ENCODE assay signal across 9 cellular contexts in the genomic region with DNA sequence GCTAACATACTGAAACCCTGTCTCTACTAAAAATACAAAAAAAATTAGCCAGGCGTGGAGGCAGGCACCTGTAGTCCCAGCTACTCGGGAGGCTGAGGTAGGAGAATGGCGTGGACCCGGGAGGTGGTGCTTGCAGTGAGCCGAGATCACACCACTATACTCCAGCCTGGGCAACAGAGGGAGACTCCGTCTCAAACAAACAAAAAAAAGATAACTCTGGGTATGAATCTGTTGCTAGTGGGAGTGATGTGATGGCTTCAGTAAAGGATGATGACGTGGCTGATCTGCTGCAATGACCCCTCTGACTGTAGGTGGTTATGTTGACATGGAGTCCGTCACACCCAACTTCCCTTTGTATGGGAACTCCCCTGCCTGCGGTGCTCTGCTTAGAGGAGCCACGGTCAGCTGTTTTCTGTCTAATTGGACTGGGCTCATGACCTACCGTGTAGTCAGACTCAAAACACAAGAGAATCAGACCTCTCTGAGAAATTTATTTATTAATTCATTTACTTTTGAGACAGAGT. TPM values are rescaled to one million over a fixed set of nuclear protein-coding genes. Genes with fewer than 3 reads are reported as not detected.
A peak's percentile ranks its signal among the peaks of the same experiment; 100 is the strongest.
DNase-seq lines count a peak whose midpoint lies in the region; ATAC-seq, FAIRE-seq and TF ChIP-seq lines count a peak whose summit lies in the region.
"Had no signal": no experiment of that assay in that cellular context is flagged by ENCODE, and none has a peak within 500 bp of the region (broad histone marks: within the 10 kb centered on the region; RNA-seq: fewer than 3 reads in every experiment).

No MANE protein-coding gene starts in this region.

- intact Hi-C loops in activated CD4-positive, alpha-beta memory T cell treated with anti-CD3 and anti-CD28 coated beads for 36 hours (cut with micrococcal nuclease) = no loop called here

- POLR2A ChIA-PET in activated CD4-positive, alpha-beta memory T cell treated with anti-CD3 and anti-CD28 coated beads for 36 hours (lab: Charles Lee) = no interaction called here

- ATAC-seq in HG03045 (IDR thresholded peaks at IDR 0.05; ENCODE audit: unreplicated experiment) (peak; percentile 74), foreskin keratinocyte (no peak)
- ATAC-seq in stimulated activated naive CD8-positive, alpha-beta T cell treated with anti-CD3 and anti-CD28 coated beads, Interleukin-15, Interleukin-2, amounts not matched to agents 100 U/mL and 50 U/mL, for 24 hours = peak; percentile 67

- CTCF ChIA-PET in activated CD4-positive, alpha-beta memory T cell treated with anti-CD3 and anti-CD28 coated beads for 36 hours (lab: Charles Lee) = no interaction called here

- H3K4me3 Mint-ChIP-seq in activated CD4-positive, alpha-beta memory T cell treated with anti-CD3 and anti-CD28 coated beads for 36 hours = no peak overlapping the region
- H3K4me3 Mint-ChIP-seq: T-cell had no signal

- H3K36me3 Mint-ChIP-seq in activated CD4-positive, alpha-beta memory T cell treated with anti-CD3 and anti-CD28 coated beads for 36 hours = no peaks in the 10 kb centered on the region
- H3K36me3 Mint-ChIP-seq: T-cell had no signal

- TF ChIP-seq CTCF in D721Med (IDR thresholded peaks at IDR 0.05; ENCODE audit: insufficient read depth, missing control alignments) (no peak), foreskin keratinocyte (conservative IDR thresholded peaks at IDR 0.05) (no peak)

- DNase-seq in activated CD4-positive, alpha-beta T cell treated with anti-CD3 and anti-CD28 coated beads, Interleukin-2, amount 50 U/mL, for 48 hours = peak; percentile 13 to 28
- no peak for DNase-seq in activated CD4-positive, alpha-beta T cell treated with anti-CD3 and anti-CD28 coated beads for 48 hours
- peak; percentile 63 for DNase-seq in activated CD4-positive, alpha-beta memory T cell treated with anti-CD3 and anti-CD28 coated beads for 36 hours
- no peak for DNase-seq in stimulated activated naive CD8-positive, alpha-beta T cell treated with anti-CD3 and anti-CD28 coated beads, Interleukin-15, Interleukin-2, amounts not matched to agents 100 U/mL and 50 U/mL, for 24 hours
- DNase-seq in SHP77 (lab: John Stamatoyannopoulos, UW) (no peak), D721Med (ENCODE audit: insufficient read length, low spot score) (no peak), foreskin keratinocyte (no peak)

- no peaks in the 10 kb centered on the region for H3K27me3 ChIP-seq in foreskin keratinocyte

- H3K4me1 ChIP-seq in foreskin keratinocyte = peaks cover 3% of the 10 kb centered on the region

- H3K9me3 Mint-ChIP-seq in activated CD4-positive, alpha-beta memory T cell treated with anti-CD3 and anti-CD28 coated beads for 36 hours = no peaks in the 10 kb centered on the region
- H3K9me3 Mint-ChIP-seq: T-cell had no signal

- H3K27ac ChIP-seq in foreskin keratinocyte = no peak overlapping the region

- peaks cover 6% of the 10 kb centered on the region for H3K4me1 Mint-ChIP-seq in activated CD4-positive, alpha-beta memory T cell treated with anti-CD3 and anti-CD28 coated beads for 36 hours (ENCODE audit: low read depth)

- FAIRE-seq in D721Med (lab: Jason Lieb, UNC) = no peak

- peak overlapping the region; percentile 28 for H3K27ac Mint-ChIP-seq in activated CD4-positive, alpha-beta memory T cell treated with anti-CD3 and anti-CD28 coated beads for 36 hours

- no peaks in the 10 kb centered on the region for H3K27me3 Mint-ChIP-seq in activated CD4-positive, alpha-beta memory T cell treated with anti-CD3 and anti-CD28 coated beads for 36 hours
- H3K27me3 Mint-ChIP-seq: T-cell had no signal

RNA-seq across cellular contexts. Expression of a gene that starts 59.1 kb away (rescaled TPM):
- total RNA-seq in activated CD4-positive, alpha-beta memory T cell treated with anti-CD3 and anti-CD28 coated beads for 36 hours = 10 to 100 TPM; 37.7 to 41.4 TPM
- 42.4 and 50.1 TPM in 2 replicates for total RNA-seq in foreskin keratinocyte
- polyA plus RNA-seq in foreskin keratinocyte = 4.6 and 5.3 TPM in 2 replicates

Comparison
In these comparisons a context has a peak if more than half of its experiments do, and no peak if none do; other contexts are left out.
1. DNase-seq: peak in activated CD4-positive, alpha-beta T cell treated with anti-CD3 and anti-CD28 coated beads, Interleukin-2, amount 50 U/mL, for 48 hours (2 of 2) and activated CD4-positive, alpha-beta memory T cell treated with anti-CD3 and anti-CD28 coated beads for 36 hours (single experiment); none in activated CD4-positive, alpha-beta T cell treated with anti-CD3 and anti-CD28 coated beads for 48 hours (single experiment), stimulated activated naive CD8-positive, alpha-beta T cell treated with anti-CD3 and anti-CD28 coated beads, Interleukin-15, Interleukin-2, amounts not matched to agents 100 U/mL and 50 U/mL, for 24 hours (single experiment), SHP77 (0 of 2), D721Med (single experiment) and foreskin keratinocyte (0 of 2).